In the genomic region with DNA sequence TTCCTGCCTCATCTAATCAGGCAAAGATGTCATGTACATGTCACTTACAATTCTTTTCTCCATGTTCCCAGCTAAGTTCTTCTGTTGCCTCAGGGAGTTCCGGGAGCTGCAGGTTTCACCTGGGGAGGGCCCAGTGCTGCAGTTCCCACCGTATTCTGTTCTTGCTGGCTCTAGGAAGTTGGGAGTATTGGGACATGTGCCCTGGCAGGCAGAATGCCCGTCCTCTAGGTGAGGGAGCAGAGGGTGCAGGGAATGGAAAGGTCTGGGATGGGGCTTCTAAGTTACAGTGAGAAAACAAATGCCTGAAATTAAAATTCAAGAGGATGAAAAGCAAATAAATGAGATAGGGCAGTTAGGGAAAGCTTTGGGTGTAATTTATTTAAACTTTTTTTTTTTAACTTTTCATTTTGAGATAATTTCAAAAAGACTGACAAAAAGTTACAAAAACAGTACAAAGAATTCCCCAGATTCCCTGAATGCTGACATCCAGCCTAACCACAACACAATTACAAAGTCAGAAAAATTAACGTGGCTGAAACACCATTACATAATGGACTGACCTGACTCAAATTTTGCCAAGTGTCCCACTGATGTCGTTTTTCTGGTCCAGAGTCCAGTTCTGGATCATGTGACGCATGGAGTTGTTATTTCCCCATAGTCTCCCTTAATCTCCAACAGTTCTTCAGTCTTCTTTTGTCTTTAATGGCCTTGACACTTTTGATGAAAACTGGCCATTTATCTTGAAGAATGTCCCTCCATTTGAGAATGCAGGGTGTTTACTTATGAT, we compare ENCODE assay signal across 36 cellular contexts.
"Had no signal": no experiment of that assay in that cellular context is flagged by ENCODE, and none has a peak within 500 bp of the region (broad histone marks: within the 10 kb centered on the region; RNA-seq: fewer than 3 reads in every experiment).

No MANE protein-coding gene starts in this region.

- H3K27me3 ChIP-seq: ascending aorta, body of pancreas, brain microvascular endothelial cell had no signal

- H3K27ac Mint-ChIP-seq: activated B cell treated with CpG ODN at 0.5 μM for 24 hours; activated CD4-positive, alpha-beta memory T cell treated with anti-CD3 and anti-CD28 coated beads, Interleukin-2, amount 10 ng/mL, durations not matched to agents 7 days and 5 days; activated CD4-positive, alpha-beta T cell treated with anti-CD3 and anti-CD28 coated beads, Interleukin-2, amount 10 ng/mL, durations not matched to agents 24 days and 14 days; activated CD8-positive, alpha-beta memory T cell treated with anti-CD3 and anti-CD28 coated beads, Interleukin-2, amount 10 ng/mL, durations not matched to agents 7 days and 5 days; activated CD8-positive, alpha-beta T cell treated with anti-CD3 and anti-CD28 coated beads, Interleukin-2, amount 10 ng/mL, durations not matched to agents 7 days and 5 days; activated naive CD4-positive, alpha-beta T cell treated with anti-CD3 and anti-CD28 coated beads, Interleukin-2, amount 10 ng/mL, durations not matched to agents 7 days and 5 days; activated naive CD4-positive, alpha-beta T cell treated with anti-CD3 and anti-CD28 coated beads, Interleukin-2, amount 50 U/mL, for 24 hours; activated naive CD8-positive, alpha-beta T cell; activated naive CD8-positive, alpha-beta T cell treated with anti-CD3 and anti-CD28 coated beads, Interleukin-2, amount 10 ng/mL, durations not matched to agents 7 days and 5 days; activated naive CD8-positive, alpha-beta T cell treated with anti-CD3 and anti-CD28 coated beads, Interleukin-2, amount 50 U/mL, for 24 hours; activated T-cell treated with anti-CD3 and anti-CD28 coated beads, Interleukin-2, amount 50 U/mL, for 24 hours; activated T-helper 2 cell treated with anti-CD3 and anti-CD28 coated beads, Interferon-gamma antibody, Interleukin-2, Interleukin-4, amounts not matched to agents 10 μg/mL and 5 μg/mL and 100 μg/mL, durations not matched to agents 14 hours and 24 hours and 36 hours; T-helper 1 cell treated with Interleukin-12 subunit alpha and Interleukin-12 subunit beta and Interleukin-4 antibody, amounts not matched to agents 30 μg/mL and 1 μg/mL, for 36 hours; T-helper 2 cell treated with Interferon-gamma antibody and Interleukin-4, amounts not matched to agents 5 μg/mL and 100 μg/mL, for 36 hours had no signal

- H3K4me3 Mint-ChIP-seq: activated B cell treated with CpG ODN at 0.5 μM for 24 hours; activated CD4-positive, alpha-beta memory T cell treated with anti-CD3 and anti-CD28 coated beads, Interleukin-2, amount 10 ng/mL, durations not matched to agents 7 days and 5 days; activated CD4-positive, alpha-beta T cell treated with anti-CD3 and anti-CD28 coated beads, Interleukin-2, amount 10 ng/mL, durations not matched to agents 24 days and 14 days; activated CD8-positive, alpha-beta memory T cell treated with anti-CD3 and anti-CD28 coated beads, Interleukin-2, amount 10 ng/mL, durations not matched to agents 7 days and 5 days; activated CD8-positive, alpha-beta T cell treated with anti-CD3 and anti-CD28 coated beads, Interleukin-2, amount 10 ng/mL, durations not matched to agents 7 days and 5 days; activated naive CD4-positive, alpha-beta T cell treated with anti-CD3 and anti-CD28 coated beads, Interleukin-2, amount 10 ng/mL, durations not matched to agents 7 days and 5 days; activated naive CD4-positive, alpha-beta T cell treated with anti-CD3 and anti-CD28 coated beads, Interleukin-2, amount 50 U/mL, for 24 hours; activated naive CD8-positive, alpha-beta T cell; activated naive CD8-positive, alpha-beta T cell treated with anti-CD3 and anti-CD28 coated beads, Interleukin-2, amount 10 ng/mL, durations not matched to agents 7 days and 5 days; activated naive CD8-positive, alpha-beta T cell treated with anti-CD3 and anti-CD28 coated beads, Interleukin-2, amount 50 U/mL, for 24 hours; activated T-cell treated with anti-CD3 and anti-CD28 coated beads, Interleukin-2, amount 50 U/mL, for 24 hours; T-helper 1 cell treated with Interleukin-12 subunit alpha and Interleukin-12 subunit beta and Interleukin-4 antibody, amounts not matched to agents 30 μg/mL and 1 μg/mL, for 36 hours; T-helper 2 cell treated with Interferon-gamma antibody and Interleukin-4, amounts not matched to agents 5 μg/mL and 100 μg/mL, for 36 hours had no signal

- DNase-seq: activated B cell treated with CpG ODN at 0.5 μM for 24 hours; activated CD4-positive, alpha-beta memory T cell treated with anti-CD3 and anti-CD28 coated beads, Interleukin-2, amount 10 ng/mL, durations not matched to agents 7 days and 5 days; activated CD4-positive, alpha-beta T cell treated with anti-CD3 and anti-CD28 coated beads for 4 hours; activated CD4-positive, alpha-beta T cell treated with anti-CD3 and anti-CD28 coated beads, Interleukin-2, amount 10 ng/mL, durations not matched to agents 24 days and 14 days; activated CD4-positive, alpha-beta T cell treated with anti-CD3 and anti-CD28 coated beads, Interleukin-2, amount 50 U/mL, for 1 hour; activated CD4-positive, alpha-beta T cell treated with anti-CD3 and anti-CD28 coated beads, Interleukin-2, amount 50 U/mL, for 4 hours; activated CD4-positive, CD25-positive, alpha-beta regulatory T cell treated with anti-CD3 and anti-CD28 coated beads, Interleukin-2, amount 50 U/mL, for 72 hours; activated CD8-positive, alpha-beta memory T cell treated with anti-CD3 and anti-CD28 coated beads for 24 hours; activated CD8-positive, alpha-beta memory T cell treated with anti-CD3 and anti-CD28 coated beads, Interleukin-2, amount 10 ng/mL, durations not matched to agents 7 days and 5 days; activated CD8-positive, alpha-beta memory T cell treated with anti-CD3 and anti-CD28 coated beads, Interleukin-2, amount 50 U/mL, for 48 hours; activated CD8-positive, alpha-beta T cell treated with anti-CD3 and anti-CD28 coated beads, Interleukin-2, amount 10 ng/mL, durations not matched to agents 7 days and 5 days; activated effector memory CD4-positive, alpha-beta T cell treated with Interleukin-2 at 50 U/mL for 16 hours; activated gamma-delta T cell; activated naive CD4-positive, alpha-beta T cell treated with anti-CD3 and anti-CD28 coated beads, Interleukin-2, amount 10 ng/mL, durations not matched to agents 7 days and 5 days; activated naive CD4-positive, alpha-beta T cell treated with Interleukin-2 at 50 U/mL for 16 hours; activated naive CD8-positive, alpha-beta T cell treated with anti-CD3 and anti-CD28 coated beads, Interleukin-2, amount 10 ng/mL, durations not matched to agents 7 days and 5 days; activated naive CD8-positive, alpha-beta T cell treated with anti-CD3 and anti-CD28 coated beads, Interleukin-2, amount 50 U/mL, for 24 hours; activated T-cell treated with anti-CD3 and anti-CD28 coated beads, Interleukin-2, amount 50 U/mL, for 24 hours; activated T-cell treated with anti-CD3 and anti-CD28 coated beads, Interleukin-2, amount 50 U/mL, for 48 hours; amygdala; anterior cingulate cortex; body of pancreas; brain microvascular endothelial cell; central memory CD4-positive, alpha-beta T cell; SW 1271; T-helper 1 cell; T-helper 2 cell; T-helper 9 cell; WERI-Rb-1 had no signal

- H3K27me3 Mint-ChIP-seq: activated naive CD4-positive, alpha-beta T cell treated with anti-CD3 and anti-CD28 coated beads, Interleukin-2, amount 50 U/mL, for 24 hours; activated naive CD8-positive, alpha-beta T cell; activated naive CD8-positive, alpha-beta T cell treated with anti-CD3 and anti-CD28 coated beads, Interleukin-2, amount 50 U/mL, for 24 hours; activated T-cell treated with anti-CD3 and anti-CD28 coated beads, Interleukin-2, amount 50 U/mL, for 24 hours had no signal

- ATAC-seq: activated CD8-positive, alpha-beta memory T cell treated with anti-CD3 and anti-CD28 coated beads, Interleukin-2, amount 10 ng/mL, durations not matched to agents 7 days and 5 days; activated CD8-positive, alpha-beta T cell treated with anti-CD3 and anti-CD28 coated beads, Interleukin-2, amount 10 ng/mL, durations not matched to agents 7 days and 5 days; activated naive CD8-positive, alpha-beta T cell treated with anti-CD3 and anti-CD28 coated beads, Interleukin-2, amount 50 U/mL, for 24 hours; body of pancreas had no signal

- H3K36me3 ChIP-seq: ascending aorta, brain microvascular endothelial cell, breast epithelium, WERI-Rb-1 had no signal

- H3K4me1 Mint-ChIP-seq: activated CD4-positive, alpha-beta memory T cell treated with anti-CD3 and anti-CD28 coated beads, Interleukin-2, amount 10 ng/mL, durations not matched to agents 7 days and 5 days; activated CD4-positive, alpha-beta T cell treated with anti-CD3 and anti-CD28 coated beads, Interleukin-2, amount 10 ng/mL, durations not matched to agents 24 days and 14 days; activated CD8-positive, alpha-beta memory T cell treated with anti-CD3 and anti-CD28 coated beads, Interleukin-2, amount 10 ng/mL, durations not matched to agents 7 days and 5 days; activated naive CD4-positive, alpha-beta T cell treated with anti-CD3 and anti-CD28 coated beads, Interleukin-2, amount 10 ng/mL, durations not matched to agents 7 days and 5 days; activated naive CD8-positive, alpha-beta T cell treated with anti-CD3 and anti-CD28 coated beads, Interleukin-2, amount 10 ng/mL, durations not matched to agents 7 days and 5 days had no signal

- H3K36me3 Mint-ChIP-seq: activated CD8-positive, alpha-beta memory T cell treated with anti-CD3 and anti-CD28 coated beads, Interleukin-2, amount 10 ng/mL, durations not matched to agents 7 days and 5 days; activated naive CD4-positive, alpha-beta T cell treated with anti-CD3 and anti-CD28 coated beads, Interleukin-2, amount 10 ng/mL, durations not matched to agents 7 days and 5 days; activated naive CD8-positive, alpha-beta T cell; activated naive CD8-positive, alpha-beta T cell treated with anti-CD3 and anti-CD28 coated beads, Interleukin-2, amount 10 ng/mL, durations not matched to agents 7 days and 5 days had no signal

- H3K4me3 ChIP-seq: ascending aorta, body of pancreas, breast epithelium had no signal

- H3K4me1 ChIP-seq: ascending aorta, body of pancreas, breast epithelium had no signal

- H3K9me3 ChIP-seq: ascending aorta, body of pancreas, breast epithelium had no signal

- H3K9me3 Mint-ChIP-seq: activated B cell treated with CpG ODN at 0.5 μM for 24 hours; activated CD4-positive, alpha-beta memory T cell treated with anti-CD3 and anti-CD28 coated beads, Interleukin-2, amount 10 ng/mL, durations not matched to agents 7 days and 5 days; activated CD4-positive, alpha-beta T cell treated with anti-CD3 and anti-CD28 coated beads, Interleukin-2, amount 10 ng/mL, durations not matched to agents 24 days and 14 days; activated naive CD4-positive, alpha-beta T cell treated with anti-CD3 and anti-CD28 coated beads, Interleukin-2, amount 10 ng/mL, durations not matched to agents 7 days and 5 days; activated naive CD4-positive, alpha-beta T cell treated with anti-CD3 and anti-CD28 coated beads, Interleukin-2, amount 50 U/mL, for 24 hours; activated naive CD8-positive, alpha-beta T cell treated with anti-CD3 and anti-CD28 coated beads, Interleukin-2, amount 10 ng/mL, durations not matched to agents 7 days and 5 days; activated naive CD8-positive, alpha-beta T cell treated with anti-CD3 and anti-CD28 coated beads, Interleukin-2, amount 50 U/mL, for 24 hours; activated T-cell treated with anti-CD3 and anti-CD28 coated beads, Interleukin-2, amount 50 U/mL, for 24 hours; activated T-helper 2 cell treated with anti-CD3 and anti-CD28 coated beads, Interferon-gamma antibody, Interleukin-2, Interleukin-4, amounts not matched to agents 10 μg/mL and 5 μg/mL and 100 μg/mL, durations not matched to agents 14 hours and 24 hours and 36 hours; T-helper 1 cell treated with Interleukin-12 subunit alpha and Interleukin-12 subunit beta and Interleukin-4 antibody, amounts not matched to agents 30 μg/mL and 1 μg/mL, for 36 hours; T-helper 2 cell treated with Interferon-gamma antibody and Interleukin-4, amounts not matched to agents 5 μg/mL and 100 μg/mL, for 36 hours had no signal

- H3K27ac ChIP-seq: ascending aorta, body of pancreas, brain microvascular endothelial cell, breast epithelium, WERI-Rb-1 had no signal
